11 cellular contexts compared by ENCODE assay signal in genomic region chr14:50741571-50741970, GRCh38.
A peak's percentile ranks its signal among the peaks of the same experiment; 100 is the strongest.
DNase-seq lines count a peak whose midpoint lies in the region; ATAC-seq, FAIRE-seq and TF ChIP-seq lines count a peak whose summit lies in the region.
"Had no signal": no experiment of that assay in that cellular context is flagged by ENCODE, and none has a peak within 500 bp of the region (broad histone marks: within the 10 kb centered on the region; RNA-seq: fewer than 3 reads in every experiment).

No MANE protein-coding gene starts in this region.

- no peak for TF ChIP-seq RAD21 in HepG2 (CRISPR knock-in tag; IDR thresholded peaks at IDR 0.05)
- no peak for TF ChIP-seq RAD21 in SK-N-SH (IDR thresholded peaks at IDR 0.05; ENCODE audit: low read length)

- intact Hi-C loops in HepG2 (cut with micrococcal nuclease; ENCODE audit: unreplicated experiment) = no loop called here
- intact Hi-C loops in right lobe of liver (cut with DNase I) = no loop called here

- TF ChIP-seq POLR2A in HepG2 (IDR thresholded peaks at IDR 0.05; ENCODE audit: insufficient read depth in 1 of 2, low read depth in 2 of 2, low read length in 2 of 2) (no peak), right lobe of liver (IDR thresholded peaks at IDR 0.05) (no peak)

- H3K79me2 ChIP-seq in HepG2 (ENCODE audit: insufficient read depth, low read length) = no peaks in the 10 kb centered on the region
- no peaks in the 10 kb centered on the region for H3K79me2 ChIP-seq in SK-N-SH (ENCODE audit: insufficient read depth)

- no peaks in the 10 kb centered on the region for H3K9me3 Mint-ChIP-seq in glutamatergic neuron (ENCODE audit: unreplicated experiment)

- no peak overlapping the region for H3K4me2 ChIP-seq in HepG2 (ENCODE audit: low read depth, low read length)
- no peak overlapping the region for H3K4me2 ChIP-seq in SK-N-SH

- WGBS in HepG2 (ENCODE audit: low lambda C conversion rate) = 93% methylated on average over 3 of the region's 3 CpGs
- WGBS in right lobe of liver (ENCODE audit: insufficient coverage, low coverage, low lambda C conversion rate, missing lambda C conversion rate) = 43% methylated on average over 3 of the region's 3 CpGs
- WGBS in SK-N-SH (ENCODE audit: low lambda C conversion rate) = 50% methylated on average over 3 of the region's 3 CpGs

- CTCF ChIA-PET in HepG2 (lab: Yijun Ruan, JAX; ENCODE audit: low intra/inter-chr PET ratio, low total read pairs) (no interaction called here), SK-N-SH (lab: Yijun Ruan, JAX) (interaction anchor here (1.1 kb wide), 2 partner anchors 35 to 76 kb away, joined by 3 read pairs; no protein-coding TSS in a partner anchor)

- ATAC-seq in HepG2 (no peak), right lobe of liver (no peak), esophagus mucosa (peak; percentile 60)

- H3K36me3 Mint-ChIP-seq in glutamatergic neuron (ENCODE audit: unreplicated experiment) = no peaks in the 10 kb centered on the region

- H3K4me1 Mint-ChIP-seq in glutamatergic neuron (ENCODE audit: low read depth, unreplicated experiment) = no peaks in the 10 kb centered on the region

- H3K9me2 ChIP-seq in SK-N-SH = no peaks in the 10 kb centered on the region

- no peak overlapping the region for H3K4me3 ChIP-seq in HepG2 (replicated peaks in 1 of 3; ENCODE audit: insufficient read depth in 1 of 3, low read depth in 2 of 3, low read length in 3 of 3)
- H3K4me3 ChIP-seq in right lobe of liver = no peak overlapping the region
- H3K4me3 ChIP-seq in SK-N-SH (ENCODE audit: low read depth in 2 of 2, low read length in 1 of 2) = no peak overlapping the region
- H3K4me3 ChIP-seq: uterus had no signal

- DNase-seq in HepG2 (ENCODE audit: low spot score) (no peak), right lobe of liver (no peak), SK-N-SH (no peak), urothelium cell line (ENCODE audit: low spot score) (peak; percentile 35), GM19238 (ENCODE audit: insufficient read length, low spot score) (no peak), glutamatergic neuron (no peak)
- DNase-seq in stimulated activated CD4-positive, alpha-beta T cell treated with anti-CD3 and anti-CD28 coated beads, Interleukin-4, amount 100 ng/mL, for 4 hours = no peak
- DNase-seq: NCI-H226, uterus, WERI-Rb-1 had no signal

- H3K27me3 ChIP-seq in HepG2 (ENCODE audit: control insufficient read depth in 1 of 2, insufficient read depth in 2 of 2, low read length in 2 of 2) (no peaks in the 10 kb centered on the region), right lobe of liver (no peaks in the 10 kb centered on the region), SK-N-SH (ENCODE audit: insufficient read depth) (no peaks in the 10 kb centered on the region)
- H3K27me3 ChIP-seq: uterus had no signal

- H4K20me1 ChIP-seq in HepG2 (ENCODE audit: insufficient read depth, low read length) (no peaks in the 10 kb centered on the region), SK-N-SH (ENCODE audit: insufficient read depth) (no peaks in the 10 kb centered on the region)

- TF ChIP-seq EP300 in HepG2 (IDR thresholded peaks at IDR 0.05; ENCODE audit: low read depth in 2 of 2, low read length in 2 of 2) (no peak), HepG2 (CRISPR knock-in tag; IDR thresholded peaks at IDR 0.05; ENCODE audit: borderline replicate concordance) (no peak), SK-N-SH (IDR thresholded peaks at IDR 0.05; ENCODE audit: borderline replicate concordance in 1 of 2, low read depth in 1 of 2, low read length in 1 of 2) (no peak)

- no TSS peak for BruUV-seq in HepG2 (replicated peaks; lab: Mats Ljungman, UMichigan)

- H3K9me3 ChIP-seq in HepG2 (ENCODE audit: low read length) = no peaks in the 10 kb centered on the region
- no peaks in the 10 kb centered on the region for H3K9me3 ChIP-seq in right lobe of liver
- no peaks in the 10 kb centered on the region for H3K9me3 ChIP-seq in SK-N-SH
- H3K9me3 ChIP-seq: uterus had no signal

- H3K9ac ChIP-seq in HepG2 (ENCODE audit: insufficient read depth, low read depth, low read length) (no peak overlapping the region), SK-N-SH (no peak overlapping the region)

- POLR2A ChIA-PET in HepG2 (lab: Yijun Ruan, JAX) (no interaction called here), SK-N-SH (lab: Yijun Ruan, JAX) (no interaction called here)

- H2AFZ ChIP-seq in HepG2 (ENCODE audit: low read length) (no peak overlapping the region), SK-N-SH (ENCODE audit: low read depth) (no peak overlapping the region)

- no peak overlapping the region for H3K27ac Mint-ChIP-seq in glutamatergic neuron (ENCODE audit: unreplicated experiment)

- TF ChIP-seq CTCF in HepG2 (CRISPR knock-in tag; IDR thresholded peaks at IDR 0.05) (no peak), right lobe of liver (IDR thresholded peaks at IDR 0.05) (no peak), SK-N-SH (IDR thresholded peaks at IDR 0.05) (no peak), glutamatergic neuron (IDR thresholded peaks at IDR 0.05; ENCODE audit: partially characterized antibody, unreplicated experiment) (no peak)

- H3F3A ChIP-seq in SK-N-SH (replicated peaks; ENCODE audit: insufficient read depth) = no peaks in the 10 kb centered on the region

- in situ Hi-C loops in HepG2 (cut with HindIII; ENCODE audit: extremely low pct_ligation_motif_present, low pct_unique_long_range_greater_than_20kb) = no loop called here

- H3K36me3 ChIP-seq in HepG2 (replicated peaks in 1 of 2; ENCODE audit: control insufficient read depth in 1 of 2, insufficient read depth in 2 of 2, low read length in 2 of 2) = peaks cover 10 to 24% of the 10 kb centered on the region in 2 experiments
- no peaks in the 10 kb centered on the region for H3K36me3 ChIP-seq in right lobe of liver
- peaks cover 43 to 60% of the 10 kb centered on the region in 2 experiments for H3K36me3 ChIP-seq in SK-N-SH (replicated peaks in 1 of 2; ENCODE audit: control insufficient read depth in 1 of 2, insufficient read depth in 2 of 2, low read length in 1 of 2)
- H3K36me3 ChIP-seq: uterus had no signal

- no peak overlapping the region for H3K4me3 Mint-ChIP-seq in glutamatergic neuron (ENCODE audit: unreplicated experiment)

- FAIRE-seq in HepG2 (lab: Jason Lieb, UNC) = no peak
- no peak for FAIRE-seq in urothelium cell line (lab: Jason Lieb, UNC)

- H3K27me3 Mint-ChIP-seq in glutamatergic neuron (ENCODE audit: unreplicated experiment) = peaks cover 7% of the 10 kb centered on the region

- H3K4me1 ChIP-seq in HepG2 (ENCODE audit: insufficient read depth, low read length) = no peaks in the 10 kb centered on the region
- no peaks in the 10 kb centered on the region for H3K4me1 ChIP-seq in right lobe of liver
- H3K4me1 ChIP-seq in SK-N-SH (ENCODE audit: control insufficient read depth in 1 of 2, insufficient read depth in 2 of 2, low read depth in 1 of 2, low read length in 1 of 2) = peaks cover 0 to 6% of the 10 kb centered on the region in 2 experiments; a peak in 1 of 4 replicates
- H3K4me1 ChIP-seq: uterus had no signal

- H3K27ac ChIP-seq in HepG2 (ENCODE audit: extremely low read length, insufficient read depth, low read length) (no peak overlapping the region), right lobe of liver (no peak overlapping the region), SK-N-SH (ENCODE audit: low read depth in 2 of 2, low read length in 1 of 2) (peak overlapping the region; percentile 31 to 44; a peak in 2 of 4 replicates)
- H3K27ac ChIP-seq: uterus, WERI-Rb-1 had no signal

TF ChIP-seq in HepG2, 621 proteins besides CTCF, POLR2A, EP300 and RAD21 (continues in another document):
- TF ChIP-seq FOXO1 (CRISPR knock-in tag; IDR thresholded peaks at IDR 0.05) (no peak), NFE2L2 (IDR thresholded peaks at IDR 0.05; ENCODE audit: low read length) (peak; percentile 22; the same call in 1 of the 2 replicates), NFE2 (CRISPR knock-in tag; IDR thresholded peaks at IDR 0.05) (peak; percentile 26; the same call in 1 of the 2 replicates), ZC3H4 (CRISPR knock-in tag; IDR thresholded peaks at IDR 0.05; ENCODE audit: borderline replicate concordance) (no peak)

TF ChIP-seq in SK-N-SH, 30 proteins besides CTCF, POLR2A, EP300 and RAD21 (continues in another document):
- TF ChIP-seq USF1 (IDR thresholded peaks at IDR 0.05; ENCODE audit: borderline replicate concordance, low read depth) (no peak), JUND (IDR thresholded peaks at IDR 0.05) (peak; percentile 21; the same call in 1 of the 2 replicates), TAF1 (IDR thresholded peaks at IDR 0.05; ENCODE audit: borderline replicate concordance, low read depth, low read length) (no peak), FOXM1 (IDR thresholded peaks at IDR 0.05; ENCODE audit: low read depth) (no peak), GATA2 (CRISPR knock-in tag; IDR thresholded peaks at IDR 0.05) (no peak), SMC3 (IDR thresholded peaks at IDR 0.05; ENCODE audit: low read depth, low read length) (no peak), YY1 (IDR thresholded peaks at IDR 0.05; ENCODE audit: low read depth) (no peak), ZBTB33 (IDR thresholded peaks at IDR 0.05; ENCODE audit: borderline replicate concordance, low read depth) (no peak), ELF1 (IDR thresholded peaks at IDR 0.05) (no peak)

Comparison
In these comparisons a context has a peak if more than half of its experiments do, and no peak if none do; other contexts are left out.
1. H3K27ac ChIP-seq: peak in SK-N-SH (2 of 2); none in HepG2 (single experiment) and right lobe of liver (0 of 3).
2. Of the 25 proteins assayed by ChIP-seq in both HepG2 and SK-N-SH: peak only in HepG2: none; only in SK-N-SH: FOSL2 and JUND; in both: none; in neither: 23.